ENCODE assay signal across 26 cellular contexts in genomic region chr10:108848016-108848415, GRCh38.
DNase-seq lines count a peak whose midpoint lies in the region; ATAC-seq and TF ChIP-seq lines count a peak whose summit lies in the region.
"Had no signal": no experiment of that assay in that cellular context is flagged by ENCODE, and none has a peak within 500 bp of the region (broad histone marks: within the 10 kb centered on the region; RNA-seq: fewer than 3 reads in every experiment).

No MANE protein-coding gene starts in this region.

- TF ChIP-seq CTCF in PC-3 (conservative IDR thresholded peaks at IDR 0.05; ENCODE audit: low read depth, low read length) (no peak), smooth muscle cell (IDR thresholded peaks at IDR 0.05; ENCODE audit: borderline replicate concordance, insufficient read depth, poor library complexity, severe bottlenecking) (no peak), hepatocyte (IDR thresholded peaks at IDR 0.05; ENCODE audit: poor library complexity) (no peak)

- no peaks in the 10 kb centered on the region for H3F3A ChIP-seq in PC-3 (ENCODE audit: low read length, unreplicated experiment)
- no peaks in the 10 kb centered on the region for H3F3A ChIP-seq in smooth muscle cell (ENCODE audit: low read depth)

- H3K4me3 ChIP-seq in PC-3 (ENCODE audit: low read length) (no peak overlapping the region), smooth muscle cell (no peak overlapping the region), hepatocyte (no peak overlapping the region)
- H3K4me3 ChIP-seq: BLaER1 treated with 17β-estradiol and CSF1 and Interleukin-3, amounts not matched to agents 10 nM and 100 nM; MG63; SK-N-MC had no signal

- H3K4me1 ChIP-seq in PC-3 (ENCODE audit: insufficient read depth, low read length) (no peaks in the 10 kb centered on the region), smooth muscle cell (ENCODE audit: low read depth) (no peaks in the 10 kb centered on the region), hepatocyte (ENCODE audit: insufficient read depth) (no peaks in the 10 kb centered on the region)

- CTCF ChIA-PET in PC-3 (lab: Charles Lee) = no interaction called here

- H4K20me1 ChIP-seq in PC-3 (ENCODE audit: low read length) (no peaks in the 10 kb centered on the region), smooth muscle cell (ENCODE audit: low read depth) (no peaks in the 10 kb centered on the region), hepatocyte (ENCODE audit: insufficient read depth, poor library complexity, severe bottlenecking) (no peaks in the 10 kb centered on the region)
- H4K20me1 ChIP-seq: BLaER1 treated with 17β-estradiol and CSF1 and Interleukin-3, amounts not matched to agents 10 nM and 100 nM had no signal

- peak; percentile 10 for DNase-seq in AG08395 (ENCODE audit: low spot score)
- DNase-seq in ELR (ENCODE audit: low read depth) = peak; percentile 59
- peak; percentile 1 for DNase-seq in PC-3
- DNase-seq in fibroblast of peridontal ligament (ENCODE audit: extremely low read depth) = peak; percentile 11
- no peak for DNase-seq in smooth muscle cell (lab: John Stamatoyannopoulos, UW; ENCODE audit: unreplicated experiment)
- no peak for DNase-seq in hepatocyte (ENCODE audit: low spot score)
- DNase-seq in DMS79 (lab: John Stamatoyannopoulos, UW) = no peak
- DNase-seq: AML-193; CD4-positive, alpha-beta T cell; GF-D8; H7; HFFc6; KG1; MG63; NCI-H1105 treated with DMSO at 0.1 percent for 48 hours; NCI-H146; NCI-H1930; NCI-H446 treated with DMSO at 0.1 percent for 48 hours; NCI-H526; NCI-H82; NK-92 treated with Interleukin-12 subunit alpha and Interleukin-12 subunit beta, amount 100 ng/mL, for 24 hours; SIG-M5; T-cell had no signal

- 71% methylated on average over 1 of the region's 1 CpG for WGBS in smooth muscle cell (ENCODE audit: low lambda C conversion rate)
- 86% methylated on average over 1 of the region's 1 CpG for WGBS in hepatocyte (ENCODE audit: low lambda C conversion rate, missing lambda C conversion rate)

- H3K79me2 ChIP-seq in PC-3 (ENCODE audit: low read length) (no peaks in the 10 kb centered on the region), smooth muscle cell (ENCODE audit: low read depth) (no peaks in the 10 kb centered on the region), hepatocyte (no peaks in the 10 kb centered on the region)

- no TSS peak for BruUV-seq in PC-3 (replicated peaks; lab: Mats Ljungman, UMichigan)

- no peaks in the 10 kb centered on the region for H3K9me3 ChIP-seq in PC-3 (ENCODE audit: low read length)
- H3K9me3 ChIP-seq in smooth muscle cell (replicated peaks; ENCODE audit: low read depth) = no peaks in the 10 kb centered on the region
- H3K9me3 ChIP-seq in hepatocyte (ENCODE audit: low read depth) = no peaks in the 10 kb centered on the region
- H3K9me3 ChIP-seq: MG63 had no signal

- no peak overlapping the region for H3K27ac ChIP-seq in PC-3 (ENCODE audit: low read length)
- no peak overlapping the region for H3K27ac ChIP-seq in smooth muscle cell (ENCODE audit: low read depth)
- H3K27ac ChIP-seq in hepatocyte = no peak overlapping the region
- H3K27ac ChIP-seq: SK-N-MC had no signal

- H2AFZ ChIP-seq in PC-3 (ENCODE audit: low read length) (no peak overlapping the region), smooth muscle cell (ENCODE audit: low read depth) (no peak overlapping the region), hepatocyte (no peak overlapping the region)

- intact Hi-C loops in PC-3 (cut with micrococcal nuclease) = no loop called here

- H3K4me2 ChIP-seq in PC-3 (ENCODE audit: low read length) (no peak overlapping the region), smooth muscle cell (no peak overlapping the region), hepatocyte (no peak overlapping the region)

- no peaks in the 10 kb centered on the region for H3K36me3 ChIP-seq in PC-3 (ENCODE audit: low read depth, low read length)
- no peaks in the 10 kb centered on the region for H3K36me3 ChIP-seq in smooth muscle cell (ENCODE audit: low read depth)
- no peaks in the 10 kb centered on the region for H3K36me3 ChIP-seq in hepatocyte (replicated peaks; ENCODE audit: insufficient read depth, low read depth)
- H3K36me3 ChIP-seq: BLaER1 treated with 17β-estradiol and CSF1 and Interleukin-3, amounts not matched to agents 10 nM and 100 nM; MG63 had no signal

- no peak for ATAC-seq in PC-3
- ATAC-seq: Panc1, T-cell had no signal

- H3K9ac ChIP-seq in PC-3 (ENCODE audit: low read length) (no peak overlapping the region), smooth muscle cell (ENCODE audit: low read depth) (no peak overlapping the region)
- H3K9ac ChIP-seq: BLaER1 treated with 17β-estradiol and CSF1 and Interleukin-3, amounts not matched to agents 10 nM and 100 nM had no signal

- H3K9me2 ChIP-seq in PC-3 (replicated peaks; ENCODE audit: low read length) (no peaks in the 10 kb centered on the region), hepatocyte (replicated peaks; ENCODE audit: insufficient read depth) (no peaks in the 10 kb centered on the region)

- POLR2A ChIA-PET in PC-3 (lab: Charles Lee; ENCODE audit: unreplicated experiment) = no interaction called here

- H3K27me3 ChIP-seq in PC-3 (ENCODE audit: low read length) (no peaks in the 10 kb centered on the region), smooth muscle cell (ENCODE audit: low read depth) (no peaks in the 10 kb centered on the region), hepatocyte (no peaks in the 10 kb centered on the region)
- H3K27me3 ChIP-seq: BLaER1 treated with 17β-estradiol and CSF1 and Interleukin-3, amounts not matched to agents 10 nM and 100 nM; MG63 had no signal

Comparison
In these comparisons a context has a peak if more than half of its experiments do, and no peak if none do; other contexts are left out.
1. DNase-seq: peak in AG08395 (single experiment), ELR (single experiment), PC-3 (single experiment) and fibroblast of peridontal ligament (single experiment); none in smooth muscle cell (single experiment), hepatocyte (single experiment) and DMS79 (single experiment).